In the genomic region with DNA sequence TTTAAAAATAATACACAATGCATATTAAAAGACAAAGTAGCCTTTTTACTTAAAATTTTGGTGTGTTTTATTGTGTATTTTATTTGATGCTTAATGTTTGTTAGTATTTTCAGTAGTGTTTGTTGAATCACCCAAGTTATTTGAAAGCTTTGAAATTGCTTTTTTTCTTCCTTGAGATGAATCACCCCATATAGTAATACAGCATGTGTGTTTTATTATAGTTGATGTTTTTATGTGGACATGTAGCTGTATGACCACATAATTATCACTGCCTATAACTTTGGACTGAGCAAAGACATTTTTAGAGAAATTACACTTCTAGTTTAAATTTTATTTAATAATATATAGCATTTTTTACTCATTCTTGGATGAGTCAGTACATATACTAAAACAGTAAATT, we compare ENCODE assay signal across 17 cellular contexts.
"Had no signal": no experiment of that assay in that cellular context is flagged by ENCODE, and none has a peak within 500 bp of the region (broad histone marks: within the 10 kb centered on the region; RNA-seq: fewer than 3 reads in every experiment).

No MANE protein-coding gene starts in this region.

- H3K9me3 ChIP-seq: left ventricle myocardium inferior, sigmoid colon, thyroid gland had no signal

- H3K36me3 ChIP-seq: left ventricle myocardium inferior, sigmoid colon, spleen, thyroid gland had no signal

- H3K27me3 ChIP-seq: sigmoid colon, spleen, thyroid gland had no signal

- DNase-seq: activated CD4-positive, alpha-beta memory T cell treated with anti-CD3 and anti-CD28 coated beads for 36 hours; activated gamma-delta T cell treated with Interleukin-2 at 50 U/mL for 16 hours; activated T-cell treated with anti-CD3 and anti-CD28 coated beads for 4 hours; amygdala; caudate nucleus; immature natural killer cell; kidney glomerular epithelial cell; left ventricle myocardium inferior; mammary epithelial cell; nephron progenitor cell; nucleus accumbens; sigmoid colon; spleen; stimulated activated CD4-positive, alpha-beta T cell treated with anti-CD3 and anti-CD28 coated beads, Interleukin-4, amount 100 ng/mL, for 4 hours; stimulated activated naive CD4-positive, alpha-beta T cell treated with Interleukin-2 at 50 U/mL for 16 hours; thyroid gland had no signal

- H3K27ac ChIP-seq: epithelial cell of prostate, left ventricle myocardium inferior, sigmoid colon, spleen, thyroid gland had no signal

- H3K4me1 ChIP-seq: left ventricle myocardium inferior, thyroid gland had no signal

- H3K4me3 ChIP-seq: left ventricle myocardium inferior, sigmoid colon, spleen, thyroid gland had no signal
